8 cellular contexts compared by ENCODE assay signal in genomic region chr20:32155017-32155965, GRCh38. TPM values are rescaled to one million over a fixed set of nuclear protein-coding genes. Genes with fewer than 3 reads are reported as not detected.
A peak's percentile ranks its signal among the peaks of the same experiment; 100 is the strongest.
DNase-seq lines count a peak whose midpoint lies in the region; ATAC-seq and TF ChIP-seq lines count a peak whose summit lies in the region.

No MANE protein-coding gene starts in this region.

- peak; percentile 35 to 55 for DNase-seq in NCI-H2081 (lab: John Stamatoyannopoulos, UW)
- DNase-seq in NCI-H2081 treated with DMSO at 0.1 percent for 48 hours (lab: John Stamatoyannopoulos, UW): no peak
- peak; percentile 1 for DNase-seq in LNCaP clone FGC (ENCODE audit: low read depth)
- DNase-seq in SW 1271 (lab: John Stamatoyannopoulos, UW): peak; percentile 63 to 81
- peak; percentile 86 for DNase-seq in coronary artery (ENCODE audit: low spot score)
- DNase-seq in left lobe of liver (ENCODE audit: low spot score): peak; percentile 76
- peak; percentile 6 to 7 for DNase-seq in stimulated activated CD8-positive, alpha-beta memory T cell treated with anti-CD3 and anti-CD28 coated beads, Interleukin-15, amount 100 ng/mL, for 4 hours (ENCODE audit: low read depth in 2 of 2)

- TF ChIP-seq CTCF in LNCaP clone FGC (IDR thresholded peaks at IDR 0.05; ENCODE audit: control insufficient read depth, extremely low read depth, insufficient read depth) (peak; percentile 75), coronary artery (IDR thresholded peaks at IDR 0.05) (no peak)

- H3K27ac ChIP-seq in coronary artery: peak overlapping the region; percentile 3 to 59

- no peak overlapping the region for H3K4me3 ChIP-seq in LNCaP clone FGC (ENCODE audit: low read depth, low read length)
- no peak overlapping the region for H3K4me3 ChIP-seq in coronary artery

- ATAC-seq in left lobe of liver: peak; percentile 89
- no peak for ATAC-seq in HG03045 (IDR thresholded peaks at IDR 0.05; ENCODE audit: unreplicated experiment)

RNA-seq across cellular contexts. Expression of gene TM9SF4, which starts 45.8 kb away (rescaled TPM):
- 25.3 TPM for total RNA-seq in left lobe of liver

RNA-seq across cellular contexts. Expression of gene PLAGL2, which starts 52.3 kb away (rescaled TPM):
- 2.8 TPM for total RNA-seq in left lobe of liver

RNA-seq across cellular contexts. Expression of gene POFUT1, which starts 52.4 kb away (rescaled TPM):
- 39.2 TPM for total RNA-seq in left lobe of liver
